ENCODE assay signal across 20 cellular contexts in genomic region chr5:76660360-76660759, GRCh38. TPM values are rescaled to one million over a fixed set of nuclear protein-coding genes. Genes with fewer than 3 reads are reported as not detected.
A peak's percentile ranks its signal among the peaks of the same experiment; 100 is the strongest.
DNase-seq lines count a peak whose midpoint lies in the region; ATAC-seq and TF ChIP-seq lines count a peak whose summit lies in the region.
"Had no signal": no experiment of that assay in that cellular context is flagged by ENCODE, and none has a peak within 500 bp of the region (broad histone marks: within the 10 kb centered on the region; RNA-seq: fewer than 3 reads in every experiment).

No MANE protein-coding gene starts in this region.

- POLR2A ChIA-PET in A673 (lab: Charles Lee; ENCODE audit: low non-redundant PET) (interaction anchor here (0.7 kb wide), 1 partner anchor 34 kb away, joined by 3 read pairs; no protein-coding TSS in a partner anchor), WTC11 (lab: Charles Lee) (no interaction called here)

- H3K9me3 ChIP-seq in A673 (ENCODE audit: low read depth, low read length, poor library complexity, severe bottlenecking) = no peaks in the 10 kb centered on the region
- no peaks in the 10 kb centered on the region for H3K9me3 ChIP-seq in MG63
- H3K9me3 ChIP-seq in Peyer's patch = no peaks in the 10 kb centered on the region
- H3K9me3 ChIP-seq: A549 had no signal

- no peaks in the 10 kb centered on the region for H3K27me3 Mint-ChIP-seq in effector memory CD8-positive, alpha-beta T cell
- H3K27me3 Mint-ChIP-seq in WTC11 (ENCODE audit: low read depth) = no peaks in the 10 kb centered on the region
- H3K27me3 Mint-ChIP-seq: CD4-positive, alpha-beta memory T cell had no signal

- DNase-seq in A673 (ENCODE audit: low spot score) (peak; percentile 33), M059J (ENCODE audit: low read depth) (peak; percentile 4), fibroblast of villous mesenchyme (ENCODE audit: low read depth) (peak; percentile 85), WTC11 (ENCODE audit: low spot score) (no peak), MG63 (no peak), Peyer's patch (no peak), posterior vena cava (ENCODE audit: low spot score) (no peak)
- DNase-seq in effector memory CD8-positive, alpha-beta T cell = no peak
- DNase-seq: CD4-positive, alpha-beta memory T cell; DMS79; GF-D8; GM23248; KG1; MM.1S; NCI-H1105; NCI-H187; NCI-H446; PC-9 had no signal

- CTCF ChIA-PET in A673 (lab: Charles Lee) (no interaction called here), WTC11 (lab: Charles Lee) (no interaction called here)

- ATAC-seq in effector memory CD8-positive, alpha-beta T cell (replicated peaks) = no peak
- ATAC-seq in WTC11 = no peak
- ATAC-seq: A549 had no signal

- BruUV-seq in A673 (replicated peaks; lab: Mats Ljungman, UMichigan) = no TSS peak

- no peak overlapping the region for H3K27ac ChIP-seq in A673 (ENCODE audit: low read depth, low read length, poor library complexity, severe bottlenecking)
- no peak overlapping the region for H3K27ac ChIP-seq in Peyer's patch
- H3K27ac ChIP-seq: A549, GM23248, HL-60, PC-9 had no signal

- TF ChIP-seq CTCF in A673 (conservative IDR thresholded peaks at IDR 0.05; ENCODE audit: low read depth, low read length) = no peak
- no peak for TF ChIP-seq CTCF in fibroblast of villous mesenchyme (IDR thresholded peaks at IDR 0.05; ENCODE audit: insufficient read depth, low read depth, low read length)
- TF ChIP-seq CTCF in WTC11 (IDR thresholded peaks at IDR 0.05) = no peak
- TF ChIP-seq CTCF in Peyer's patch (IDR thresholded peaks at IDR 0.05) = no peak

- TF ChIP-seq POLR2A in Peyer's patch (IDR thresholded peaks at IDR 0.05) = no peak

- intact Hi-C loops in A673 (cut with micrococcal nuclease; ENCODE audit: unreplicated experiment) = no loop called here
- intact Hi-C loops in posterior vena cava (cut with DNase I) = loop anchor here in 1 of 2 donors (10.0 kb wide), 1 partner anchor 1594 kb away; no protein-coding TSS in a partner anchor

- H3K27me3 ChIP-seq in A673 (replicated peaks; ENCODE audit: insufficient read depth, low read depth, low read length, poor library complexity) (no peaks in the 10 kb centered on the region), MG63 (no peaks in the 10 kb centered on the region), Peyer's patch (no peaks in the 10 kb centered on the region)

- no peaks in the 10 kb centered on the region for H3K9me3 Mint-ChIP-seq in effector memory CD8-positive, alpha-beta T cell
- H3K9me3 Mint-ChIP-seq in WTC11 = no peaks in the 10 kb centered on the region

- H3K36me3 ChIP-seq in A673 (ENCODE audit: insufficient read depth, low read length, poor library complexity, severe bottlenecking) (no peaks in the 10 kb centered on the region), MG63 (no peaks in the 10 kb centered on the region), Peyer's patch (peaks cover 0 to 31% (median 0%) of the 10 kb centered on the region in 3 donors)

- peak overlapping the region; percentile 44 to 81 for H3K27ac Mint-ChIP-seq in effector memory CD8-positive, alpha-beta T cell
- no peak overlapping the region for H3K27ac Mint-ChIP-seq in WTC11

- H3K4me3 Mint-ChIP-seq in effector memory CD8-positive, alpha-beta T cell = no peak overlapping the region
- H3K4me3 Mint-ChIP-seq in WTC11 = no peak overlapping the region
- H3K4me3 Mint-ChIP-seq: CD4-positive, alpha-beta memory T cell had no signal

- H3K4me1 Mint-ChIP-seq in effector memory CD8-positive, alpha-beta T cell (ENCODE audit: low read depth in 2 of 2) = peaks cover 4 to 23% of the 10 kb centered on the region in 2 donors
- peaks cover 5% of the 10 kb centered on the region; the same call in 1 of the 2 replicates for H3K4me1 Mint-ChIP-seq in WTC11

- no peak overlapping the region for H3K4me3 ChIP-seq in A673 (ENCODE audit: low read depth, low read length, poor library complexity, severe bottlenecking)
- H3K4me3 ChIP-seq in fibroblast of villous mesenchyme (ENCODE audit: low read depth, low read length) = no peak overlapping the region
- H3K4me3 ChIP-seq in MG63 = no peak overlapping the region
- H3K4me3 ChIP-seq in Peyer's patch = no peak overlapping the region
- H3K4me3 ChIP-seq: A549, GM23248, PC-9 had no signal

- peaks cover 70% of the 10 kb centered on the region for H3K36me3 Mint-ChIP-seq in effector memory CD8-positive, alpha-beta T cell (ENCODE audit: insufficient read depth)
- H3K36me3 Mint-ChIP-seq in WTC11 = peaks cover 16% of the 10 kb centered on the region

- H3K4me1 ChIP-seq in A673 (ENCODE audit: insufficient read depth, low read length, poor library complexity, severe bottlenecking) (peaks cover 26% of the 10 kb centered on the region), Peyer's patch (no peaks in the 10 kb centered on the region)
- H3K4me1 ChIP-seq: A549 had no signal

TF ChIP-seq in WTC11, 78 proteins besides CTCF, POLR2A, EP300 and RAD21:
- TF ChIP-seq, protein P1, sequence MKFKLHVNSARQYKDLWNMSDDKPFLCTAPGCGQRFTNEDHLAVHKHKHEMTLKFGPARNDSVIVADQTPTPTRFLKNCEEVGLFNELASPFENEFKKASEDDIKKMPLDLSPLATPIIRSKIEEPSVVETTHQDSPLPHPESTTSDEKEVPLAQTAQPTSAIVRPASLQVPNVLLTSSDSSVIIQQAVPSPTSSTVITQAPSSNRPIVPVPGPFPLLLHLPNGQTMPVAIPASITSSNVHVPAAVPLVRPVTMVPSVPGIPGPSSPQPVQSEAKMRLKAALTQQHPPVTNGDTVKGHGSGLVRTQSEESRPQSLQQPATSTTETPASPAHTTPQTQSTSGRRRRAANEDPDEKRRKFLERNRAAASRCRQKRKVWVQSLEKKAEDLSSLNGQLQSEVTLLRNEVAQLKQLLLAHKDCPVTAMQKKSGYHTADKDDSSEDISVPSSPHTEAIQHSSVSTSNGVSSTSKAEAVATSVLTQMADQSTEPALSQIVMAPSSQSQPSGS (CRISPR knock-in tag; IDR thresholded peaks at IDR 0.05; ENCODE audit: borderline replicate concordance, low read depth) = no peak

RNA-seq across cellular contexts. Expression of gene F2RL2, which starts 37.2 kb away (rescaled TPM):
- 14.0 and 14.4 TPM in 2 replicates for total RNA-seq in A673 (2021)
- total RNA-seq in M059J (2014; rRNA removed; shearing (Covaris generic)) = 4.9 and 5.2 TPM in 2 replicates
- 29.8 and 43.2 TPM in 2 replicates for total RNA-seq in fibroblast of villous mesenchyme
- 0.11 TPM in 1 of 3 replicates, not detected in the others for total RNA-seq in WTC11 (2021)
- 0.20 and 9.5 TPM in 2 replicates for total RNA-seq in MG63 (2014; rRNA removed; shearing (Covaris generic); ENCODE audit: low replicate concordance)
- 1 to 10 TPM in 3 of 4 donors, under 1 TPM in 1; 0.70 to 3.3 (median 1.1) TPM for total RNA-seq in Peyer's patch
- under 1 TPM; 0.10 to 0.28 TPM for total RNA-seq in posterior vena cava
- total RNA-seq: CD4-positive, alpha-beta memory T cell; GM23248 had no signal

RNA-seq across cellular contexts. Expression of gene F2R, which starts 55.6 kb away (rescaled TPM):
- total RNA-seq in A673 (2021) (83.3 and 92.1 TPM in 2 replicates), fibroblast of villous mesenchyme (117 and 144 TPM in 2 replicates), WTC11 (2021) (18.4 to 19.8 TPM (median 19.0 TPM) in 3 replicates), Peyer's patch (10 to 100 TPM in 2 of 4 donors, 1 to 10 TPM in 2; 5.0 to 11.4 (median 8.5) TPM), posterior vena cava (10 to 100 TPM; 13.9 to 19.9 TPM)
- 91.4 and 128 TPM in 2 replicates for total RNA-seq in M059J (2014; rRNA removed; shearing (Covaris generic))
- total RNA-seq in MG63 (2014; rRNA removed; shearing (Covaris generic); ENCODE audit: low replicate concordance) = 12.5 and 13.4 TPM in 2 replicates

Comparison
In these comparisons a context has a peak if more than half of its experiments do, and no peak if none do; other contexts are left out.
1. DNase-seq: peak in A673 (single experiment), M059J (single experiment) and fibroblast of villous mesenchyme (single experiment); none in effector memory CD8-positive, alpha-beta T cell (0 of 3), WTC11 (single experiment), MG63 (single experiment), Peyer's patch (0 of 3) and posterior vena cava (single experiment).